Comparison of ENCODE assay signal across 6 cellular contexts in genomic region chr7:100171087-100171681, GRCh38. TPM values are rescaled to one million over a fixed set of nuclear protein-coding genes. Genes with fewer than 3 reads are reported as not detected.
DNase-seq lines count a peak whose midpoint lies in the region; ATAC-seq and TF ChIP-seq lines count a peak whose summit lies in the region.

No MANE protein-coding gene starts in this region.

- H3K4me3 ChIP-seq in right cardiac atrium (ENCODE audit: low read length) (peak overlapping the region; percentile 53), upper lobe of left lung (peak overlapping the region in 3 of 4 donors; percentile 33 to 48 (median 46))

- no peaks in the 10 kb centered on the region for H3K9me3 ChIP-seq in right cardiac atrium (ENCODE audit: control insufficient read depth, low read length)
- H3K9me3 ChIP-seq in upper lobe of left lung, result no peaks in the 10 kb centered on the region

- H3K36me3 ChIP-seq in upper lobe of left lung, result no peaks in the 10 kb centered on the region

- DNase-seq in activated effector memory CD4-positive, alpha-beta T cell treated with anti-CD3 and anti-CD28 coated beads, Interleukin-2, amount 50 U/mL, for 16 hours, result peak; percentile 78
- DNase-seq in activated effector memory CD4-positive, alpha-beta T cell treated with Interleukin-2 at 50 U/mL for 16 hours, result no peak
- peak in 1 of 3 donors; percentile 68 for DNase-seq in right cardiac atrium
- DNase-seq in upper lobe of left lung, result peak in 1 of 2 donors; percentile 88
- DNase-seq in central memory CD4-positive, alpha-beta T cell, result no peak

- 13% methylated on average over 61 of the region's 61 CpGs for WGBS in right cardiac atrium
- 16 to 49% methylated on average over 5 to 22 of the region's 61 CpGs for WGBS in upper lobe of left lung, 2 donors

- TF ChIP-seq POLR2A in upper lobe of left lung (IDR thresholded peaks at IDR 0.05), result no peak

- no peak for TF ChIP-seq CTCF in upper lobe of left lung (IDR thresholded peaks at IDR 0.05)

- TF ChIP-seq EP300 in upper lobe of left lung (IDR thresholded peaks at IDR 0.05), result no peak

- H3K4me1 ChIP-seq in right cardiac atrium (ENCODE audit: control insufficient read depth, insufficient read depth, low read length) (peaks cover 3% of the 10 kb centered on the region), upper lobe of left lung (peaks cover 15 to 33% (median 29%) of the 10 kb centered on the region in 4 donors)

- H3K27me3 ChIP-seq in right cardiac atrium (ENCODE audit: control insufficient read depth, insufficient read depth) (no peaks in the 10 kb centered on the region), upper lobe of left lung (peaks cover 0 to 20% (median 10%) of the 10 kb centered on the region in 4 donors)

- ATAC-seq in right cardiac atrium (peak in 1 of 2 donors; percentile 33), upper lobe of left lung (ENCODE audit: low FRiP score in 2 of 2) (peak in 1 of 2 donors; percentile 47), HG03196 (IDR thresholded peaks at IDR 0.05; ENCODE audit: unreplicated experiment) (no peak)

- intact Hi-C loops in right cardiac atrium (cut with DNase I), result no loop called here

- no peak overlapping the region for H3K27ac ChIP-seq in right cardiac atrium (ENCODE audit: low read length)
- H3K27ac ChIP-seq in upper lobe of left lung, result no peak overlapping the region

RNA-seq across cellular contexts. Expression of gene GAL3ST4, which starts 2.8 kb away (rescaled TPM):
- total RNA-seq in right cardiac atrium (1 to 10 TPM; 2.0 to 3.5 (median 2.3) TPM), upper lobe of left lung (10 to 100 TPM in 1 of 6 donors, 1 to 10 TPM in 4, not detected in 1; 2.4 to 11.5 (median 5.2) TPM)
- polyA plus RNA-seq in right cardiac atrium, result 1.7 TPM

RNA-seq across cellular contexts. Expression of gene GPC2, which starts 6.0 kb away (rescaled TPM):
- under 1 TPM; 0.09 to 0.78 (median 0.29) TPM for total RNA-seq in right cardiac atrium
- 0.38 TPM for polyA plus RNA-seq in right cardiac atrium
- 10 to 100 TPM in 1 of 6 donors, 1 to 10 TPM in 2, under 1 TPM in 3; 0.20 to 25.1 (median 0.96) TPM for total RNA-seq in upper lobe of left lung

RNA-seq across cellular contexts. Expression of gene STAG3, which starts 6.5 kb away (rescaled TPM):
- 1 to 10 TPM in 1 of 4 donors, under 1 TPM in 2, not detected in 1; 0.64 to 1.1 (median 0.91) TPM for total RNA-seq in right cardiac atrium
- 0.41 TPM for polyA plus RNA-seq in right cardiac atrium
- 1 to 10 TPM in 5 of 6 donors, not detected in 1; 1.5 to 5.2 (median 2.8) TPM for total RNA-seq in upper lobe of left lung

RNA-seq across cellular contexts. Expression of gene TRAPPC14, which starts 12.7 kb away (rescaled TPM):
- total RNA-seq in right cardiac atrium (10 to 100 TPM in 2 of 4 donors, 1 to 10 TPM in 2; 7.2 to 11.5 (median 9.7) TPM), upper lobe of left lung (100 to 1,000 TPM in 1 of 6 donors, 10 to 100 TPM in 5; 12.6 to 108 (median 25.3) TPM)
- polyA plus RNA-seq in right cardiac atrium, result 7.7 TPM

RNA-seq across cellular contexts. Expression of gene LAMTOR4, which starts 22.5 kb away (rescaled TPM):
- total RNA-seq in right cardiac atrium (100 to 1,000 TPM in 2 of 4 donors, 10 to 100 TPM in 2; 88.7 to 118 (median 108) TPM), upper lobe of left lung (100 to 1,000 TPM; 111 to 223 (median 148) TPM)
- polyA plus RNA-seq in right cardiac atrium, result 193 TPM
